In genomic region chr7:73427902-73428696, GRCh38 we compare ENCODE assay signal across 1 cellular context.
TF ChIP-seq lines count a peak whose summit lies in the region.

No MANE protein-coding gene starts in this region.

TF ChIP-seq in GM23338, 12 proteins besides CTCF, POLR2A, EP300 and RAD21 (continued from another document):
- TF ChIP-seq REST (IDR thresholded peaks at IDR 0.05; ENCODE audit: unreplicated experiment) = no peak
- TF ChIP-seq EZH2 (IDR thresholded peaks at IDR 0.05; ENCODE audit: low read depth, unreplicated experiment) = no peak
- no peak for TF ChIP-seq STAT1 (IDR thresholded peaks at IDR 0.05; ENCODE audit: unreplicated experiment)
- TF ChIP-seq POLR2AphosphoS5 (IDR thresholded peaks at IDR 0.05; ENCODE audit: low read depth) = no peak
- TF ChIP-seq ZNF114 (CRISPR knock-in tag; IDR thresholded peaks at IDR 0.05) = no peak
- TF ChIP-seq EZH2phosphoT487 (IDR thresholded peaks at IDR 0.05; ENCODE audit: unreplicated experiment) = no peak
- TF ChIP-seq ETS1 (IDR thresholded peaks at IDR 0.05) = no peak
- TF ChIP-seq NANOG (IDR thresholded peaks at IDR 0.05; ENCODE audit: borderline replicate concordance) = no peak
TF ChIP-seq in GM23338: peak in this region for 0.
